8 cellular contexts compared by ENCODE assay signal in the genomic region with DNA sequence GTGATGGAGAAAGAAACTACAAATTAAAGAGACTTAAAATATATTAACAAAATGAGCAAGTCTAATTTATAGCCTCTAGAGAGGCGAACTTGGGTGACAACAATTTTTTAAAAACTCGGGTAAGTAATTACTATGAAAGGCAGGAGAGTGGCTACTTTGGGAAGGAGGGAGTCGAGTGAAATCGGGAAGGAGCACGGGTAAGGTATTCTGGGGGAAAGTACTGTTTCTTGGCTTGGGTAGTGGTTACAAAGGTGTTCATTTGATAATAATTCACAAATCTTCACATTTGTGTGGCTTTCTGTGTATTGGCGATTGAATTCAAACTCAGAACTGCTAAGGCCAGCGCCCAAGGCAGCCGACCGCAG. TPM values are rescaled to one million over a fixed set of nuclear protein-coding genes. Genes with fewer than 3 reads are reported as not detected.
DNase-seq lines count a peak whose midpoint lies in the region; TF ChIP-seq lines count a peak whose summit lies in the region.

No MANE protein-coding gene starts in this region.

- DNase-seq in foreskin fibroblast (no peak), smooth muscle cell (lab: John Stamatoyannopoulos, UW; ENCODE audit: unreplicated experiment) (no peak), inferior parietal cortex (ENCODE audit: extremely low spot score) (no peak), HuH-7 (ENCODE audit: low spot score) (no peak), DMS79 (lab: John Stamatoyannopoulos, UW) (no peak), NCI-H1105 (lab: John Stamatoyannopoulos, UW) (no peak)

- H3K4me3 ChIP-seq in HEK293 (ENCODE audit: low read depth, low read length) (no peak overlapping the region), foreskin fibroblast (ENCODE audit: low read depth in 1 of 2, low read length in 2 of 2) (peak overlapping the region; percentile 56 to 64), smooth muscle cell (no peak overlapping the region)

- H3K36me3 ChIP-seq in HEK293 (ENCODE audit: control insufficient read depth in 2 of 2, insufficient read depth in 1 of 2, low read length in 2 of 2) (no peaks in the 10 kb centered on the region), smooth muscle cell (ENCODE audit: low read depth) (no peaks in the 10 kb centered on the region)

- POLR2A ChIA-PET in HEK293 (lab: Yijun Ruan, JAX) = interaction anchor here (0.9 to 2.3 kb wide), 12 partner anchors 11 to 285 kb away, joined by 3 to 14 read pairs (median 4); a partner anchor contains a TSS

- 38% methylated on average over 9 of the region's 9 CpGs for WGBS in smooth muscle cell (ENCODE audit: low lambda C conversion rate)

- no peaks in the 10 kb centered on the region for H3K9me3 ChIP-seq in HEK293 (ENCODE audit: control insufficient read depth, insufficient read depth, low read depth, low read length)
- no peaks in the 10 kb centered on the region for H3K9me3 ChIP-seq in smooth muscle cell (replicated peaks; ENCODE audit: low read depth)

- peaks cover 17% of the 10 kb centered on the region for H3K27me3 ChIP-seq in smooth muscle cell (ENCODE audit: low read depth)

- no peaks in the 10 kb centered on the region for H4K20me1 ChIP-seq in smooth muscle cell (ENCODE audit: low read depth)

- no peaks in the 10 kb centered on the region for H3K79me2 ChIP-seq in smooth muscle cell (ENCODE audit: low read depth)

- H3K9ac ChIP-seq in smooth muscle cell (ENCODE audit: low read depth) = no peak overlapping the region

- no peak overlapping the region for H2AFZ ChIP-seq in smooth muscle cell (ENCODE audit: low read depth)

- H3F3A ChIP-seq in smooth muscle cell (ENCODE audit: low read depth) = peaks cover 4% of the 10 kb centered on the region

- H3K4me1 ChIP-seq in HEK293 (ENCODE audit: control insufficient read depth, insufficient read depth, low read length) (no peaks in the 10 kb centered on the region; the same call in 1 of the 2 replicates), smooth muscle cell (ENCODE audit: low read depth) (peaks cover 12% of the 10 kb centered on the region)

- H3K27ac ChIP-seq in HEK293 (ENCODE audit: extremely low read depth, low read depth, low read length) = peak overlapping the region; percentile 79; the same call in 1 of the 2 replicates
- H3K27ac ChIP-seq in VCaP = peak overlapping the region; percentile 82
- peak overlapping the region; percentile 72 for H3K27ac ChIP-seq in smooth muscle cell (ENCODE audit: low read depth)

- CTCF ChIA-PET in HEK293 (lab: Yijun Ruan, JAX) = interaction anchor here (0.6 to 1.9 kb wide), 18 partner anchors 10 to 539 kb away, joined by 3 to 14 read pairs (median 3); no protein-coding TSS in a partner anchor

- TF ChIP-seq CTCF in HEK293 (tag by site-specific recombination; IDR thresholded peaks at IDR 0.05) = no peak
- no peak for TF ChIP-seq CTCF in VCaP (conservative IDR thresholded peaks at IDR 0.05)
- no peak for TF ChIP-seq CTCF in foreskin fibroblast (IDR thresholded peaks at IDR 0.05; ENCODE audit: low read depth, low read length)
- no peak for TF ChIP-seq CTCF in smooth muscle cell (IDR thresholded peaks at IDR 0.05; ENCODE audit: borderline replicate concordance, insufficient read depth, poor library complexity, severe bottlenecking)

- peak overlapping the region; percentile 81 for H3K4me2 ChIP-seq in smooth muscle cell

TF ChIP-seq in HEK293, 187 proteins besides CTCF, POLR2A, EP300 and RAD21:
- TF ChIP-seq PRDM1 (tag by site-specific recombination; IDR thresholded peaks at IDR 0.05) (peak; percentile 85), ZNF133 (tag by site-specific recombination; IDR thresholded peaks at IDR 0.05) (no peak), ZNF292 (tag by site-specific recombination; IDR thresholded peaks at IDR 0.05; ENCODE audit: borderline replicate concordance, low read depth) (no peak), ZNF335 (tag by site-specific recombination; conservative IDR thresholded peaks at IDR 0.05) (peak; percentile 52)
- TF ChIP-seq, protein P1, sequence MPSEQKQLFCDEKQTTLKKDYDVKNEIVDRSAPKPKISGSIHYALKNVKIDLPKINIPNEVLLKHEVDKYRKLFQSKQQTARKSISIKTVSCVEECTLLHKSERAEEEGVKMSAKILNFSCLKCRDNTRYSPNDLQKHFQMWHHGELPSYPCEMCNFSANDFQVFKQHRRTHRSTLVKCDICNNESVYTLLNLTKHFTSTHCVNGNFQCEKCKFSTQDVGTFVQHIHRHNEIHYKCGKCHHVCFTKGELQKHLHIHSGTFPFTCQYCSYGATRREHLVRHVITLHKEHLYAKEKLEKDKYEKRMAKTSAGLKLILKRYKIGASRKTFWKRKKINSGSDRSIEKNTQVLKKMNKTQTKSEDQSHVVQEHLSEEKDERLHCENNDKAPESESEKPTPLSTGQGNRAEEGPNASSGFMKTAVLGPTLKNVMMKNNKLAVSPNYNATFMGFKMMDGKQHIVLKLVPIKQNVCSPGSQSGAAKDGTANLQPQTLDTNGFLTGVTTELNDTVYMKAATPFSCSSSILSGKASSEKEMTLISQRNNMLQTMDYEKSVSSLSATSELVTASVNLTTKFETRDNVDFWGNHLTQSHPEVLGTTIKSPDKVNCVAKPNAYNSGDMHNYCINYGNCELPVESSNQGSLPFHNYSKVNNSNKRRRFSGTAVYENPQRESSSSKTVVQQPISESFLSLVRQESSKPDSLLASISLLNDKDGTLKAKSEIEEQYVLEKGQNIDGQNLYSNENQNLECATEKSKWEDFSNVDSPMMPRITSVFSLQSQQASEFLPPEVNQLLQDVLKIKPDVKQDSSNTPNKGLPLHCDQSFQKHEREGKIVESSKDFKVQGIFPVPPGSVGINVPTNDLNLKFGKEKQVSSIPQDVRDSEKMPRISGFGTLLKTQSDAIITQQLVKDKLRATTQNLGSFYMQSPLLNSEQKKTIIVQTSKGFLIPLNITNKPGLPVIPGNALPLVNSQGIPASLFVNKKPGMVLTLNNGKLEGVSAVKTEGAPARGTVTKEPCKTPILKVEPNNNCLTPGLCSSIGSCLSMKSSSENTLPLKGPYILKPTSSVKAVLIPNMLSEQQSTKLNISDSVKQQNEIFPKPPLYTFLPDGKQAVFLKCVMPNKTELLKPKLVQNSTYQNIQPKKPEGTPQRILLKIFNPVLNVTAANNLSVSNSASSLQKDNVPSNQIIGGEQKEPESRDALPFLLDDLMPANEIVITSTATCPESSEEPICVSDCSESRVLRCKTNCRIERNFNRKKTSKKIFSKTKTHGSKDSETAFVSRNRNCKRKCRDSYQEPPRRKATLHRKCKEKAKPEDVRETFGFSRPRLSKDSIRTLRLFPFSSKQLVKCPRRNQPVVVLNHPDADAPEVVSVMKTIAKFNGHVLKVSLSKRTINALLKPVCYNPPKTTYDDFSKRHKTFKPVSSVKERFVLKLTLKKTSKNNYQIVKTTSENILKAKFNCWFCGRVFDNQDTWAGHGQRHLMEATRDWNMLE (tag by site-specific recombination; conservative IDR thresholded peaks at IDR 0.05; ENCODE audit: low read depth) = 0 out of 2 replicates have a peak, but pooled peaks have one; percentile 20

RNA-seq across cellular contexts. Expression of a gene that starts 32.9 kb away (rescaled TPM):
- total RNA-seq in smooth muscle cell = 7.4 and 7.5 TPM in 2 replicates
- 3.1 and 4.4 TPM in 2 replicates for polyA plus RNA-seq in smooth muscle cell

Comparison
In these comparisons a context has a peak if more than half of its experiments do, and no peak if none do; other contexts are left out.
1. H3K4me3 ChIP-seq: peak in foreskin fibroblast (2 of 2); none in HEK293 (single experiment) and smooth muscle cell (single experiment).
2. Peak in every context shown above with its lines, with median percentiles within 50 percentile points of each other: H3K27ac ChIP-seq.